20 cellular contexts compared by ENCODE assay signal in the genomic region with DNA sequence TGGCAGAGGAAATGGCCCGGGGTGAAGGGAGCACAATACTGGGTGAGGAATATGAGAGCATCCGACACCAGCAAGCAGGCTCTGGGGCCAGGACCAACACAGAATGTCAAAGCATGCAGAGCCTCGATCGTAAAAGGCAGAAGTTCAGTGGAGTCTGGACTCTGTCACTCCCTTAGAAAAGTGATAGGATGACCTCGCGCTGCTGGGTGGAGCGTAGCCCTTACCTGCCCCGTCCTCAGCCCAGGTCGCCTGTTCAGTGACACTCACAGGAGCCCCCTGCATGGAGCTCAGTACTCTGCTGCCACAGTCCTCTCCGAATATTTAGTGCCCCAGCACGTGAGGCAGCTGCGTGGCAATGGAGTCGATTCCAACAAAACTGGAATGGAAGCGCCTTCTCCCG.
DNase-seq lines count a peak whose midpoint lies in the region; ATAC-seq and TF ChIP-seq lines count a peak whose summit lies in the region.
"Had no signal": no experiment of that assay in that cellular context is flagged by ENCODE, and none has a peak within 500 bp of the region (broad histone marks: within the 10 kb centered on the region; RNA-seq: fewer than 3 reads in every experiment).

No MANE protein-coding gene starts in this region.

- DNase-seq in activated CD8-positive, alpha-beta memory T cell treated with anti-CD3 and anti-CD28 coated beads, Interleukin-2, amount 50 U/mL, for 48 hours = peak; percentile 23
- no peak for DNase-seq in activated CD8-positive, alpha-beta memory T cell treated with anti-CD3 and anti-CD28 coated beads, Interleukin-2, amount 10 ng/mL, durations not matched to agents 7 days and 5 days
- DNase-seq in islet precursor cell (peak; percentile 53), neuronal stem cell (ENCODE audit: low spot score) (no peak), spleen (peak; percentile 53), heart left ventricle (no peak)
- DNase-seq in effector memory CD8-positive, alpha-beta T cell = no peak
- DNase-seq: AML-193, Caco-2, Calu3, DMS79 treated with DMSO at 0.1 percent for 48 hours, GF-D8 had no signal

- H3K27ac ChIP-seq in neuronal stem cell (replicated peaks; ENCODE audit: low read length) (no peak overlapping the region), spleen (no peak overlapping the region), heart left ventricle (no peak overlapping the region)
- H3K27ac ChIP-seq: 22Rv1; A549; BLaER1 treated with 17β-estradiol and CSF1 and Interleukin-3, amounts not matched to agents 10 nM and 100 nM; C4-2B had no signal

- no peak overlapping the region for H2BK12ac ChIP-seq in neuronal stem cell (ENCODE audit: low read length)

- H3K27ac Mint-ChIP-seq in activated CD8-positive, alpha-beta memory T cell treated with anti-CD3 and anti-CD28 coated beads, Interleukin-2, amount 10 ng/mL, durations not matched to agents 7 days and 5 days = no peak overlapping the region
- no peak overlapping the region for H3K27ac Mint-ChIP-seq in effector memory CD8-positive, alpha-beta T cell
- H3K27ac Mint-ChIP-seq: B cell; CD4-positive, alpha-beta T cell; CD8-positive, alpha-beta T cell had no signal

- peak overlapping the region; percentile 40 for H3K18ac ChIP-seq in neuronal stem cell (ENCODE audit: low read length)

- no peaks in the 10 kb centered on the region for H3K36me3 Mint-ChIP-seq in activated CD8-positive, alpha-beta memory T cell treated with anti-CD3 and anti-CD28 coated beads, Interleukin-2, amount 10 ng/mL, durations not matched to agents 7 days and 5 days
- H3K36me3 Mint-ChIP-seq in effector memory CD8-positive, alpha-beta T cell (ENCODE audit: insufficient read depth) = no peaks in the 10 kb centered on the region
- H3K36me3 Mint-ChIP-seq: CD8-positive, alpha-beta T cell had no signal

- no peak overlapping the region for H3K9ac ChIP-seq in neuronal stem cell (ENCODE audit: low read depth, low read length, poor library complexity)
- H3K9ac ChIP-seq: BLaER1 treated with 17β-estradiol and CSF1 and Interleukin-3, amounts not matched to agents 10 nM and 100 nM had no signal

- no peak overlapping the region for H4K91ac ChIP-seq in neuronal stem cell (ENCODE audit: low read depth, low read length, poor library complexity)

- H3K79me1 ChIP-seq in neuronal stem cell (ENCODE audit: low read depth, low read length) = peaks cover 4% of the 10 kb centered on the region

- H2AK5ac ChIP-seq in neuronal stem cell (ENCODE audit: low read depth, low read length) = no peak overlapping the region

- no peak overlapping the region for H3K23ac ChIP-seq in neuronal stem cell (ENCODE audit: low read depth, low read length, poor library complexity)

- no peak overlapping the region for H3K14ac ChIP-seq in neuronal stem cell (ENCODE audit: low read length)

- H3K9me3 ChIP-seq in neuronal stem cell (replicated peaks in 1 of 2; ENCODE audit: control insufficient read depth in 2 of 2, insufficient read depth in 1 of 2, low read depth in 1 of 2, low read length in 2 of 2) (peaks cover 0 to 3% of the 10 kb centered on the region in 2 donors), spleen (no peaks in the 10 kb centered on the region), heart left ventricle (no peaks in the 10 kb centered on the region)
- H3K9me3 ChIP-seq: Caco-2 had no signal

- H3K4me2 ChIP-seq in neuronal stem cell (ENCODE audit: insufficient read depth, low read length, poor library complexity, severe bottlenecking) = no peak overlapping the region
- H3K4me2 ChIP-seq: A549; BLaER1 treated with 17β-estradiol and CSF1 and Interleukin-3, amounts not matched to agents 10 nM and 100 nM had no signal

- H3K4me3 Mint-ChIP-seq in activated CD8-positive, alpha-beta memory T cell treated with anti-CD3 and anti-CD28 coated beads, Interleukin-2, amount 10 ng/mL, durations not matched to agents 7 days and 5 days = no peak overlapping the region
- no peak overlapping the region for H3K4me3 Mint-ChIP-seq in effector memory CD8-positive, alpha-beta T cell
- H3K4me3 Mint-ChIP-seq: B cell; CD4-positive, alpha-beta T cell; CD8-positive, alpha-beta T cell had no signal

- no peak for TF ChIP-seq POLR2A in spleen (IDR thresholded peaks at IDR 0.05)
- TF ChIP-seq POLR2A in heart left ventricle (IDR thresholded peaks at IDR 0.05) = no peak

- peak overlapping the region; percentile 14 for H2BK15ac ChIP-seq in neuronal stem cell (ENCODE audit: low read length)

- H3K9me3 Mint-ChIP-seq in activated CD8-positive, alpha-beta memory T cell treated with anti-CD3 and anti-CD28 coated beads, Interleukin-2, amount 10 ng/mL, durations not matched to agents 7 days and 5 days (ENCODE audit: low read depth) = no peaks in the 10 kb centered on the region
- peaks cover 0 to 7% of the 10 kb centered on the region in 2 donors for H3K9me3 Mint-ChIP-seq in effector memory CD8-positive, alpha-beta T cell
- H3K9me3 Mint-ChIP-seq: CD4-positive, alpha-beta T cell; CD8-positive, alpha-beta T cell had no signal

- H3K36me3 ChIP-seq in neuronal stem cell (replicated peaks in 1 of 2; ENCODE audit: control insufficient read depth in 2 of 2, insufficient read depth in 2 of 2, low read length in 2 of 2) (no peaks in the 10 kb centered on the region), spleen (no peaks in the 10 kb centered on the region), heart left ventricle (no peaks in the 10 kb centered on the region)
- H3K36me3 ChIP-seq: BLaER1 treated with 17β-estradiol and CSF1 and Interleukin-3, amounts not matched to agents 10 nM and 100 nM had no signal

- H3K27me3 ChIP-seq in neuronal stem cell (ENCODE audit: control insufficient read depth in 3 of 3, insufficient read depth in 3 of 3, low read depth in 1 of 3, low read length in 3 of 3) (peaks cover 0 to under 1% (median 0%) of the 10 kb centered on the region in 3 experiments), spleen (replicated peaks in 1 of 7) (peaks cover 0 to 6% (median 0%) of the 10 kb centered on the region in 7 donors), heart left ventricle (peaks cover 0 to 6% (median 0%) of the 10 kb centered on the region in 9 donors)
- H3K27me3 ChIP-seq: BLaER1 treated with 17β-estradiol and CSF1 and Interleukin-3, amounts not matched to agents 10 nM and 100 nM had no signal

- CTCF ChIA-PET in activated CD8-positive, alpha-beta memory T cell treated with anti-CD3 and anti-CD28 coated beads, Interleukin-2, amount 10 ng/mL, durations not matched to agents 7 days and 5 days (lab: Charles Lee) = no interaction called here

- H2BK120ac ChIP-seq in neuronal stem cell (ENCODE audit: low read depth, low read length) = no peak overlapping the region

- no peak for TF ChIP-seq CTCF in spleen (IDR thresholded peaks at IDR 0.05 in 8 of 11, conservative IDR thresholded peaks at IDR 0.05 in 3 of 11)
- TF ChIP-seq CTCF in heart left ventricle (IDR thresholded peaks at IDR 0.05) = no peak

- no peaks in the 10 kb centered on the region for H3K27me3 Mint-ChIP-seq in activated CD8-positive, alpha-beta memory T cell treated with anti-CD3 and anti-CD28 coated beads, Interleukin-2, amount 10 ng/mL, durations not matched to agents 7 days and 5 days
- H3K27me3 Mint-ChIP-seq in effector memory CD8-positive, alpha-beta T cell = no peaks in the 10 kb centered on the region
- H3K27me3 Mint-ChIP-seq: B cell; CD4-positive, alpha-beta T cell had no signal

- no CpG with 5 or more reads among the region's 15 CpGs for WGBS in neuronal stem cell (ENCODE audit: extremely low coverage in 2 of 2, insufficient read length in 2 of 2, insufficient replicate concordance in 1 of 2), 2 donors
- 84 to 90% (median 87%) methylated on average over 15 of the region's 15 CpGs for WGBS in spleen, 5 donors
- 69 to 76% (median 75%) methylated on average over 15 of the region's 15 CpGs for WGBS in heart left ventricle, 4 donors

- no peak overlapping the region for H2AFZ ChIP-seq in neuronal stem cell (ENCODE audit: low read length)

- intact Hi-C loops in spleen (cut with DNase I; ENCODE audit: low total_unique reads) = no loop called here
- intact Hi-C loops in heart left ventricle (cut with DNase I) = no loop called here

- no peak overlapping the region for H4K8ac ChIP-seq in neuronal stem cell (ENCODE audit: low read depth, low read length)

- H3K4ac ChIP-seq in neuronal stem cell (ENCODE audit: low read length) = no peak overlapping the region

- no peak overlapping the region for H2BK5ac ChIP-seq in neuronal stem cell (ENCODE audit: low read length)

- H3K4me1 ChIP-seq in neuronal stem cell (ENCODE audit: control insufficient read depth in 2 of 2, insufficient read depth in 1 of 2, low read depth in 1 of 2, low read length in 2 of 2) = no peaks in the 10 kb centered on the region
- no peaks in the 10 kb centered on the region for H3K4me1 ChIP-seq in spleen
- H3K4me1 ChIP-seq in heart left ventricle = no peaks in the 10 kb centered on the region
- H3K4me1 ChIP-seq: A549; BLaER1 treated with 17β-estradiol and CSF1 and Interleukin-3, amounts not matched to agents 10 nM and 100 nM; Caco-2 had no signal

- ATAC-seq in activated CD8-positive, alpha-beta memory T cell treated with anti-CD3 and anti-CD28 coated beads, Interleukin-2, amount 10 ng/mL, durations not matched to agents 7 days and 5 days = no peak
- no peak for ATAC-seq in HG03460 (IDR thresholded peaks at IDR 0.05; ENCODE audit: unreplicated experiment)
- no peak for ATAC-seq in effector memory CD8-positive, alpha-beta T cell (replicated peaks)
- no peak for ATAC-seq in heart left ventricle
- ATAC-seq: A549; CD8-positive, alpha-beta T cell had no signal

- H3K4me1 Mint-ChIP-seq in activated CD8-positive, alpha-beta memory T cell treated with anti-CD3 and anti-CD28 coated beads, Interleukin-2, amount 10 ng/mL, durations not matched to agents 7 days and 5 days = no peaks in the 10 kb centered on the region
- H3K4me1 Mint-ChIP-seq in effector memory CD8-positive, alpha-beta T cell (ENCODE audit: low read depth in 2 of 2) = no peaks in the 10 kb centered on the region
- H3K4me1 Mint-ChIP-seq: B cell had no signal

- H3K4me3 ChIP-seq in neuronal stem cell (ENCODE audit: low read length in 2 of 2) (no peak overlapping the region), spleen (no peak overlapping the region), heart left ventricle (no peak overlapping the region)
- H3K4me3 ChIP-seq: A549; BLaER1 treated with 17β-estradiol and CSF1 and Interleukin-3, amounts not matched to agents 10 nM and 100 nM had no signal

Comparison
In these comparisons a context has a peak if more than half of its experiments do, and no peak if none do; other contexts are left out.
1. DNase-seq: peak in activated CD8-positive, alpha-beta memory T cell treated with anti-CD3 and anti-CD28 coated beads, Interleukin-2, amount 50 U/mL, for 48 hours (single experiment), islet precursor cell (single experiment) and spleen (single experiment); none in activated CD8-positive, alpha-beta memory T cell treated with anti-CD3 and anti-CD28 coated beads, Interleukin-2, amount 10 ng/mL, durations not matched to agents 7 days and 5 days (single experiment), neuronal stem cell (single experiment), effector memory CD8-positive, alpha-beta T cell (0 of 3) and heart left ventricle (0 of 5).